10 cellular contexts compared by ENCODE assay signal in the genomic region with DNA sequence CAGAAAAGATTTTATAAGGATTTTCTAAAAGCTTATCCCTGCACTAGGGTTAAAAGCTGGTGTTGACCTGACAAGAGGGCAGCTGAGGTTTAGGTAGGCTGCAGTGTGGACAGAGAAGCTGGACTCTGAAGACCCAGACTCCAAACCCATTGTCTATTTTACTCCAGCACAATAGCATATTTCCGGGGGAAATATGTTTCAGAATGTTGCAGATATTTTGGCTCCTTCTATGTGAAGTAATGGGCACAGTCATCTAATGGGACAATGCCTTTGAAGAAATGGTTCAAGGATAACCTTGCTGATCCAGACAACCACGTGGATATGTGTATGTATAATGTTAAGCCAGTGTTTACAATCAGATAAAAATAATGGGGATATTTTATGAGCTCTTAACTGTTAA.
"Had no signal": no experiment of that assay in that cellular context is flagged by ENCODE, and none has a peak within 500 bp of the region (broad histone marks: within the 10 kb centered on the region; RNA-seq: fewer than 3 reads in every experiment).

No MANE protein-coding gene starts in this region.

- H3K36me3 ChIP-seq: HAP-1 had no signal

- H3K9ac ChIP-seq: GM23248 had no signal

- DNase-seq: GM23248, GOT3, H7, H9, HCEC 1CT, HFFc6 had no signal

- H3K4me2 ChIP-seq: GM23338 had no signal

- H3K27ac ChIP-seq: GM23248 had no signal

- H2AFZ ChIP-seq: GM23248, GM23338 had no signal

- FAIRE-seq: H1, H54 had no signal

- H3K4me1 ChIP-seq: HAP-1 had no signal

- H3K4me3 ChIP-seq: GM23248, GM23338, HAP-1 had no signal

- H3K9me3 ChIP-seq: HAP-1 had no signal
